In genomic region chr1:92909321-92909720, GRCh38 we compare ENCODE assay signal across 12 cellular contexts. TPM values are rescaled to one million over a fixed set of nuclear protein-coding genes. Genes with fewer than 3 reads are reported as not detected.
DNase-seq lines count a peak whose midpoint lies in the region; ATAC-seq and TF ChIP-seq lines count a peak whose summit lies in the region.
"Had no signal": no experiment of that assay in that cellular context is flagged by ENCODE, and none has a peak within 500 bp of the region (broad histone marks: within the 10 kb centered on the region; RNA-seq: fewer than 3 reads in every experiment).

No MANE protein-coding gene starts in this region.

- H3K27ac ChIP-seq in GM23248 (peak overlapping the region; percentile 69), RWPE2 (ENCODE audit: poor library complexity, severe bottlenecking) (peak overlapping the region; percentile 92)
- H3K27ac ChIP-seq: esophagus muscularis mucosa, lower lobe of right lung, upper lobe of left lung had no signal

- no peaks in the 10 kb centered on the region for H3K9me2 ChIP-seq in GM23248 (ENCODE audit: insufficient read depth)

- DNase-seq in GM23248 (peak; percentile 93), RWPE2 (ENCODE audit: low spot score) (peak; percentile 84), fibroblast of peridontal ligament (ENCODE audit: extremely low read depth) (peak; percentile 84), skeletal muscle cell (ENCODE audit: low read depth) (peak; percentile 86), COR-L47 (lab: John Stamatoyannopoulos, UW) (no peak), cerebellum (ENCODE audit: low spot score) (no peak), NOMO-1 treated with dmso at 0.1 percent for 144 hours (lab: John Stamatoyannopoulos, UW; ENCODE audit: unreplicated experiment) (no peak)
- DNase-seq: H7, lower lobe of right lung, upper lobe of left lung had no signal

- in situ Hi-C loops in GM23248 (cut with MboI): no loop called here

- no peak overlapping the region for H2AFZ ChIP-seq in GM23248

- peaks cover 31% of the 10 kb centered on the region for H3K79me2 ChIP-seq in GM23248 (ENCODE audit: insufficient read depth)

- peak overlapping the region; percentile 52 for H3K4me2 ChIP-seq in GM23248 (ENCODE audit: unreplicated experiment)

- H3K27me3 ChIP-seq in GM23248 (replicated peaks; ENCODE audit: insufficient read depth) (no peaks in the 10 kb centered on the region), RWPE2 (ENCODE audit: insufficient read depth, poor library complexity, severe bottlenecking) (no peaks in the 10 kb centered on the region)
- H3K27me3 ChIP-seq: esophagus muscularis mucosa, upper lobe of left lung had no signal

- peaks cover 30% of the 10 kb centered on the region for H3F3A ChIP-seq in GM23248 (ENCODE audit: insufficient read depth)

- WGBS in GM23248 (ENCODE audit: low coverage in 1 of 2, low lambda C conversion rate in 2 of 2, missing lambda C conversion rate in 2 of 2), 2 experiments: 6 to 8% methylated on average over 3 of the region's 3 CpGs

- H3K9ac ChIP-seq in GM23248: peak overlapping the region; percentile 36; the same call in 1 of the 2 replicates

- peak; percentile 88 for ATAC-seq in RWPE2 (ENCODE audit: low read depth)
- ATAC-seq in HG02623 (IDR thresholded peaks at IDR 0.05; ENCODE audit: unreplicated experiment): no peak
- ATAC-seq: lower lobe of right lung had no signal

- H3K9me3 ChIP-seq in GM23248 (ENCODE audit: low read depth) (no peaks in the 10 kb centered on the region), RWPE2 (ENCODE audit: severe bottlenecking) (no peaks in the 10 kb centered on the region)
- H3K9me3 ChIP-seq: esophagus muscularis mucosa, lower lobe of right lung, upper lobe of left lung had no signal

- H3K4me3 ChIP-seq in GM23248 (no peak overlapping the region; the same call in 1 of the 2 replicates), RWPE2 (ENCODE audit: severe bottlenecking) (no peak overlapping the region), skeletal muscle cell (ENCODE audit: low read depth, low read length) (no peak overlapping the region)
- H3K4me3 ChIP-seq: esophagus muscularis mucosa, lower lobe of right lung, upper lobe of left lung had no signal

- no peak for TF ChIP-seq CTCF in RWPE2 (IDR thresholded peaks at IDR 0.05; ENCODE audit: poor library complexity, severe bottlenecking)

- H3K4me1 ChIP-seq in GM23248 (ENCODE audit: insufficient read depth): peaks cover 29% of the 10 kb centered on the region
- peaks cover 34% of the 10 kb centered on the region for H3K4me1 ChIP-seq in RWPE2 (ENCODE audit: insufficient read depth, poor library complexity, severe bottlenecking)
- H3K4me1 ChIP-seq: lower lobe of right lung, upper lobe of left lung had no signal

- no peaks in the 10 kb centered on the region for H4K20me1 ChIP-seq in GM23248 (ENCODE audit: insufficient read depth)

- no peaks in the 10 kb centered on the region; the same call in 1 of the 2 replicates for H3K36me3 ChIP-seq in GM23248 (ENCODE audit: low read depth)
- H3K36me3 ChIP-seq in RWPE2 (ENCODE audit: low read depth): no peaks in the 10 kb centered on the region; the same call in 1 of the 2 replicates
- H3K36me3 ChIP-seq: esophagus muscularis mucosa, lower lobe of right lung, upper lobe of left lung had no signal

RNA-seq across cellular contexts. Expression of gene DIPK1A, which starts 51.9 kb away (rescaled TPM):
- total RNA-seq in GM23248 (2014; rRNA removed; shearing (Covaris generic)): 22.3 and 26.6 TPM in 2 replicates
- 49.6 and 51.6 TPM in 2 replicates for polyA plus RNA-seq in GM23248 (2016; fragmentation: Nextera tagmentation; extraction: Ambion mirVana)
- 14.2 TPM for total RNA-seq in cerebellum

Comparison
In these comparisons a context has a peak if more than half of its experiments do, and no peak if none do; other contexts are left out.
1. DNase-seq: peak in GM23248 (single experiment), RWPE2 (single experiment), fibroblast of peridontal ligament (single experiment) and skeletal muscle cell (single experiment); none in COR-L47 (single experiment), cerebellum (single experiment) and NOMO-1 treated with dmso at 0.1 percent for 144 hours (single experiment).